19 cellular contexts compared by ENCODE assay signal in the genomic region with DNA sequence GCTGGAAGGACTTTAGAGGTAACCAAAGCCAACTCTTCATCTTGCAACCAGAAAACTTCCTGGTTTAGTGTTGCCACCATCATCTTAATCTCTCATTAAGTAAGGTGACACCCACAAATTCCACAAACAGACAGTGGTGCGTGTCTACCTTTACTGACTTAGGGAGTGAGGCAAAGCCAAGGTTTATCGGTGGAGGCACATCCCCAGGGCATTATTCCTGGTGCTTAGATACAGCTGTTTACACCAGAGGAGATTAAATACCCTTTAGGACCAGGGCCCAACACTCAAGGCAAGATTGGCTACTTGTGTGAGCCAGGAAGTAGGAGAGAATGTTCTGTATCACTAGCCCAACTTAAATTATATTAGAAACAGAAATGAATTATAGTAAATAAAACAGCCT. TPM values are rescaled to one million over a fixed set of nuclear protein-coding genes. Genes with fewer than 3 reads are reported as not detected.
DNase-seq lines count a peak whose midpoint lies in the region; FAIRE-seq and TF ChIP-seq lines count a peak whose summit lies in the region.
"Had no signal": no experiment of that assay in that cellular context is flagged by ENCODE, and none has a peak within 500 bp of the region (broad histone marks: within the 10 kb centered on the region; RNA-seq: fewer than 3 reads in every experiment).

No MANE protein-coding gene starts in this region.

- H2AFZ ChIP-seq in astrocyte (ENCODE audit: low read depth, low read length) = no peak overlapping the region

- H3K27ac ChIP-seq in astrocyte (ENCODE audit: low read depth, low read length) = no peak overlapping the region
- H3K27ac ChIP-seq in mesendoderm (ENCODE audit: low read depth, low read length) = no peak overlapping the region
- H3K27ac ChIP-seq: 22Rv1; BLaER1 treated with 17β-estradiol and CSF1 and Interleukin-3, amounts not matched to agents 10 nM and 100 nM had no signal

- no peak overlapping the region for H4K5ac ChIP-seq in mesendoderm (ENCODE audit: low read length)

- H2AK5ac ChIP-seq in mesendoderm (ENCODE audit: low read length) = no peak overlapping the region

- peak overlapping the region; percentile 1 for H3K27ac Mint-ChIP-seq in astrocyte (ENCODE audit: unreplicated experiment)

- H3K36me3 ChIP-seq in astrocyte (ENCODE audit: insufficient read depth, low read length) (no peaks in the 10 kb centered on the region), mesendoderm (ENCODE audit: control insufficient read depth, insufficient read depth, low read length) (no peaks in the 10 kb centered on the region)
- H3K36me3 ChIP-seq: BLaER1 treated with 17β-estradiol and CSF1 and Interleukin-3, amounts not matched to agents 10 nM and 100 nM; HAP-1 had no signal

- no peaks in the 10 kb centered on the region for H4K20me1 ChIP-seq in astrocyte (ENCODE audit: insufficient read depth, low read length)
- H4K20me1 ChIP-seq: BLaER1 treated with 17β-estradiol and CSF1 and Interleukin-3, amounts not matched to agents 10 nM and 100 nM had no signal

- peaks cover 6% of the 10 kb centered on the region for H3K4me1 Mint-ChIP-seq in astrocyte (ENCODE audit: low read depth, unreplicated experiment)

- H3K9me3 ChIP-seq in astrocyte (ENCODE audit: insufficient read depth, low read depth, low read length) = no peaks in the 10 kb centered on the region

- H3K18ac ChIP-seq in mesendoderm (ENCODE audit: low read length) = no peak overlapping the region

- no peaks in the 10 kb centered on the region for H3K79me1 ChIP-seq in mesendoderm (ENCODE audit: low read length)

- H2BK120ac ChIP-seq in mesendoderm (ENCODE audit: low read depth, low read length) = no peak overlapping the region

- H3K4me2 ChIP-seq in astrocyte (ENCODE audit: low read length) (no peak overlapping the region), mesendoderm (ENCODE audit: low read length) (no peak overlapping the region)
- H3K4me2 ChIP-seq: BLaER1 treated with 17β-estradiol and CSF1 and Interleukin-3, amounts not matched to agents 10 nM and 100 nM had no signal

- H3K4me1 ChIP-seq in astrocyte (ENCODE audit: insufficient read depth, low read length) (no peaks in the 10 kb centered on the region), mesendoderm (ENCODE audit: control insufficient read depth, low read depth, low read length) (no peaks in the 10 kb centered on the region)
- H3K4me1 ChIP-seq: BLaER1 treated with 17β-estradiol and CSF1 and Interleukin-3, amounts not matched to agents 10 nM and 100 nM; HAP-1 had no signal

- H3K4me3 Mint-ChIP-seq in astrocyte (ENCODE audit: unreplicated experiment) = no peak overlapping the region

- H3K9me3 Mint-ChIP-seq in astrocyte (ENCODE audit: unreplicated experiment) = no peaks in the 10 kb centered on the region

- no peak overlapping the region for H2BK5ac ChIP-seq in mesendoderm (ENCODE audit: low read length)

- no peak overlapping the region for H4K8ac ChIP-seq in mesendoderm (ENCODE audit: low read depth, low read length)

- H3K23ac ChIP-seq in mesendoderm (ENCODE audit: low read length) = no peak overlapping the region

- H3K27me3 Mint-ChIP-seq in astrocyte (ENCODE audit: low read depth, unreplicated experiment) = no peaks in the 10 kb centered on the region

- H3K27me3 ChIP-seq in astrocyte (ENCODE audit: insufficient read depth, low read length) (no peaks in the 10 kb centered on the region), mesendoderm (ENCODE audit: insufficient read depth, low read length, poor library complexity) (no peaks in the 10 kb centered on the region)
- H3K27me3 ChIP-seq: BLaER1 treated with 17β-estradiol and CSF1 and Interleukin-3, amounts not matched to agents 10 nM and 100 nM had no signal

- H3K9ac ChIP-seq in astrocyte (ENCODE audit: low read length) (no peak overlapping the region), mesendoderm (ENCODE audit: low read length) (no peak overlapping the region)
- H3K9ac ChIP-seq: BLaER1 treated with 17β-estradiol and CSF1 and Interleukin-3, amounts not matched to agents 10 nM and 100 nM had no signal

- no peak for FAIRE-seq in astrocyte (lab: Jason Lieb, UNC)
- FAIRE-seq: GM18507, HepG2 had no signal

- DNase-seq in NCI-H1092 treated with DMSO at 0.1 percent for 48 hours (lab: John Stamatoyannopoulos, UW) (peak; percentile 3), NCI-H1092 (lab: John Stamatoyannopoulos, UW) (no peak), NCI-H146 treated with DMSO at 0.1 percent for 48 hours (lab: John Stamatoyannopoulos, UW; ENCODE audit: unreplicated experiment) (peak; percentile 85), astrocyte (ENCODE audit: low read depth) (no peak), mesendoderm (peak; percentile 68), GM10266 (ENCODE audit: extremely low spot score) (no peak), NCI-H345 treated with DMSO at 0.1 percent for 48 hours (lab: John Stamatoyannopoulos, UW; ENCODE audit: unreplicated experiment) (no peak), MV-4-11 (lab: John Stamatoyannopoulos, UW) (no peak)
- DNase-seq: DMS153, EL, Kasumi-1, NCI-H1436, NCI-H2171 had no signal

- H2BK15ac ChIP-seq in mesendoderm (replicated peaks; ENCODE audit: low read depth) = no peak overlapping the region

- TF ChIP-seq CTCF in astrocyte (IDR thresholded peaks at IDR 0.05; ENCODE audit: insufficient read depth, low read depth, low read length) = no peak
- no peak for TF ChIP-seq CTCF in GM10266 (IDR thresholded peaks at IDR 0.05; ENCODE audit: control insufficient read depth, insufficient read depth, low read depth, missing control alignments)

- H3K4ac ChIP-seq in mesendoderm (ENCODE audit: low read depth, low read length) = no peak overlapping the region

- H3K79me2 ChIP-seq in astrocyte (ENCODE audit: insufficient read depth, low read length) (no peaks in the 10 kb centered on the region), mesendoderm (ENCODE audit: control insufficient read depth, insufficient read depth, low read length) (no peaks in the 10 kb centered on the region)

- no peak overlapping the region for H3K4me3 ChIP-seq in astrocyte (ENCODE audit: insufficient read depth, low read depth, low read length)
- no peak overlapping the region for H3K4me3 ChIP-seq in mesendoderm (ENCODE audit: low read length)
- H3K4me3 ChIP-seq: BLaER1 treated with 17β-estradiol and CSF1 and Interleukin-3, amounts not matched to agents 10 nM and 100 nM; HAP-1 had no signal

- H3K56ac ChIP-seq in mesendoderm (ENCODE audit: low read length) = no peak overlapping the region

- H3K36me3 Mint-ChIP-seq in astrocyte (ENCODE audit: low read depth, unreplicated experiment) = no peaks in the 10 kb centered on the region

- no CpG with 5 or more reads among the region's 2 CpGs for WGBS in mesendoderm (ENCODE audit: extremely low coverage, insufficient coverage, low lambda C conversion rate)

RNA-seq across cellular contexts. Expression of a gene that starts 9.5 kb away (rescaled TPM):
- total RNA-seq in astrocyte = not detected in 2 replicates
- not detected for polyA plus RNA-seq in mesendoderm (2013, experiment 1 of 2)
- polyA plus RNA-seq in mesendoderm (2013, experiment 2 of 2) = not detected
- total RNA-seq: HepG2, NCI-H460 had no signal
- polyA plus RNA-seq: HepG2 had no signal

RNA-seq across cellular contexts. Expression of a gene that starts 56.8 kb away (rescaled TPM):
- 26.7 and 35.3 TPM in 2 replicates for total RNA-seq in astrocyte
- polyA plus RNA-seq in mesendoderm (2013, experiment 1 of 2) = 75.1 TPM
- 71.0 TPM for polyA plus RNA-seq in mesendoderm (2013, experiment 2 of 2)

RNA-seq across cellular contexts. Expression of a gene that starts 57.2 kb away (rescaled TPM):
- total RNA-seq in astrocyte = 8.2 and 8.4 TPM in 2 replicates
- 5.2 TPM for polyA plus RNA-seq in mesendoderm (2013, experiment 1 of 2)
- 5.4 TPM for polyA plus RNA-seq in mesendoderm (2013, experiment 2 of 2)

Comparison
In these comparisons a context has a peak if more than half of its experiments do, and no peak if none do; other contexts are left out.
1. DNase-seq: peak in NCI-H1092 treated with DMSO at 0.1 percent for 48 hours (single experiment), NCI-H146 treated with DMSO at 0.1 percent for 48 hours (single experiment) and mesendoderm (single experiment); none in NCI-H1092 (single experiment), astrocyte (single experiment), GM10266 (single experiment), NCI-H345 treated with DMSO at 0.1 percent for 48 hours (single experiment) and MV-4-11 (single experiment).